Comparison of ENCODE assay signal across 9 cellular contexts in the genomic region with DNA sequence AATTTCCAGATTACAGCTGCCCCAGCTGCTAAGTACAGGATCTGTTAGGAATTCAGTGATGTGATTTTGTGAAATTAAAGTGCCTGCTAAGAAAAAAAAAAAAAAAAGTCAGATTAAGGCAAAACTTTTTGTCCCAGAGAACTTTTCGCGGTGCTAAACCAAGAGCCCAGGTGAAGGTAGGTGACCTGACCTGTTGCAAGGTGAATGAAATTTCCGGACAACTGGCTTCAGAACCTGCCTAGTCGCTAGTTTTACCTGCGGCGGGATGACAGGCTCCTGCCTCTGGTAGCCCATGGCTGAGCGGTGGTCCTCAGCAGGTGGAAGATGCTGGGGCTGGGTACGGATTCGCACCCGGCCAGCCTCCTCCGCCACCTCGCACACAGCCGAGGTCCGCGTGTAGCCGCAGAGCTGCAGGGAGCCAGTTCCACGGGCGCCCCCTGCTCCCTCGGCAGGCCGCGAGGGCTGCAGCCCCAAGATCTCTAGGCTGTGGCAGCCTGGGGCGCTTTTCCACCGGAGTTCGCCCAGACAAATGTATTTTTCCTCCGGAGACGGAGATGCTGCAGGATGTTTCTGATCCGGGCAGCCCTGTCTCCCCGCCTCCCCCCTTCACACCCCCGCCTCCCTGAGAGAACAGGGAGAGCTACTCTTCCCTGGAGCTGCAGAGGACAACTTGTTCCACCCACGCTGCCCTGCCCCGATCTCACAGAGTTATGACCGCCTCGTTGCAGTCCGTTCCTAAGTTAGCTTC. TPM values are rescaled to one million over a fixed set of nuclear protein-coding genes. Genes with fewer than 3 reads are reported as not detected.
DNase-seq lines count a peak whose midpoint lies in the region; ATAC-seq and TF ChIP-seq lines count a peak whose summit lies in the region.
"Had no signal": no experiment of that assay in that cellular context is flagged by ENCODE, and none has a peak within 500 bp of the region (broad histone marks: within the 10 kb centered on the region; RNA-seq: fewer than 3 reads in every experiment).

Gene SLC38A11 (minus strand): TSS at position 572 of the 748 bp plus-strand sequence. CDS start 278 bp downstream, at position 294.

- CTCF ChIA-PET in Panc1 (lab: Charles Lee): no interaction called here

- peak within 1 kb of the TSS; percentile 68 for H3K4me3 Mint-ChIP-seq in type B pancreatic cell

- H3K27ac ChIP-seq in Panc1 (ENCODE audit: low read length): no peak within 1 kb of the TSS

- no peak for TF ChIP-seq CTCF in Panc1 (IDR thresholded peaks at IDR 0.05)
- no peak for TF ChIP-seq CTCF in epithelial cell of esophagus (IDR thresholded peaks at IDR 0.05; ENCODE audit: insufficient read depth, low read depth, low read length, missing control alignments)
- no peak for TF ChIP-seq CTCF in mucosa of descending colon (IDR thresholded peaks at IDR 0.05)
- TF ChIP-seq CTCF in type B pancreatic cell (conservative IDR thresholded peaks at IDR 0.05): no peak

- H3K27ac Mint-ChIP-seq in type B pancreatic cell: no peak within 1 kb of the TSS

- no peaks in the 10 kb centered on the region for H3K9me3 Mint-ChIP-seq in type B pancreatic cell

- H3K36me3 ChIP-seq in Panc1 (ENCODE audit: control insufficient read depth, insufficient read depth, low read length) (no peaks in the 10 kb centered on the region), mucosa of descending colon (ENCODE audit: low read depth) (no peaks in the 10 kb centered on the region)

- ATAC-seq in Panc1 (peak; percentile 42; the same call in 1 of the 2 replicates), mucosa of descending colon (peak; percentile 82)

- DNase-seq in Panc1 (ENCODE audit: low read depth, low spot score) (no peak), epithelial cell of esophagus (ENCODE audit: low read depth) (peak; percentile 35), mucosa of descending colon (peak in 2 of 3 donors; percentile 19 to 46), type B pancreatic cell (ENCODE audit: extremely low spot score, unreplicated experiment) (no peak), D341Med (ENCODE audit: low spot score) (no peak), NCI-H446 treated with DMSO at 0.1 percent for 48 hours (lab: John Stamatoyannopoulos, UW) (no peak), middle frontal gyrus (ENCODE audit: extremely low spot score, low spot score) (no peak)
- no peak for DNase-seq in activated CD4-positive, alpha-beta T cell treated with anti-CD3 and anti-CD28 coated beads, Interleukin-2, amount 50 U/mL, for 1 hour
- DNase-seq: T-helper 9 cell had no signal

- in situ Hi-C loops in Panc1 (cut with HindIII; ENCODE audit: low pct_unique_long_range_greater_than_20kb, low sequenced_read_pairs): no loop called here

- peaks cover under 1% of the 10 kb centered on the region for H3K4me1 Mint-ChIP-seq in type B pancreatic cell (ENCODE audit: unreplicated experiment)

- H3K27me3 Mint-ChIP-seq in type B pancreatic cell: peaks cover 3% of the 10 kb centered on the region

- H3K27me3 ChIP-seq in Panc1 (ENCODE audit: control insufficient read depth, insufficient read depth, low read length): 0 out of 2 replicates have a peak, but pooled peaks cover 2% of the 10 kb centered on the region

- H3K9me3 ChIP-seq in Panc1 (ENCODE audit: control insufficient read depth, insufficient read depth, low read depth, low read length) (no peaks in the 10 kb centered on the region), mucosa of descending colon (no peaks in the 10 kb centered on the region)

- POLR2A ChIA-PET in Panc1 (lab: Charles Lee): no interaction called here

- no TSS peak for BruUV-seq in Panc1 (replicated peaks; lab: Mats Ljungman, UMichigan)

- H3K36me3 Mint-ChIP-seq in type B pancreatic cell: no peaks in the 10 kb centered on the region

- H3K4me3 ChIP-seq in Panc1 (ENCODE audit: low read depth in 2 of 2, low read length in 2 of 2) (peak within 1 kb of the TSS in 1 of 2 experiments; percentile 12; a peak in 1 of 4 replicates), epithelial cell of esophagus (ENCODE audit: low read length) (peak within 1 kb of the TSS; percentile 34), mucosa of descending colon (no peak within 1 kb of the TSS)

- intact Hi-C loops in Panc1 (cut with micrococcal nuclease; ENCODE audit: unreplicated experiment): no loop called here
- intact Hi-C loops in mucosa of descending colon (cut with DNase I, micrococcal nuclease): no loop called here

- no peaks in the 10 kb centered on the region for H3K4me1 ChIP-seq in Panc1 (ENCODE audit: control insufficient read depth, insufficient read depth, low read length)
- no peaks in the 10 kb centered on the region for H3K4me1 ChIP-seq in mucosa of descending colon (ENCODE audit: low read depth)

RNA-seq across cellular contexts. Expression of gene SLC38A11, which starts in this region (rescaled TPM):
- total RNA-seq in Panc1 (2021; ENCODE audit: unreplicated experiment): 0.46 TPM
- polyA plus RNA-seq in Panc1 (2012; ENCODE audit: insufficient read length): not detected
- total RNA-seq in mucosa of descending colon: 1 to 10 TPM; 2.1 to 8.6 (median 2.5) TPM
- total RNA-seq in type B pancreatic cell (ENCODE audit: low replicate concordance): 3.7 and 13.4 TPM in 2 replicates

Comparison
In these comparisons a context has a peak if more than half of its experiments do, and no peak if none do; other contexts are left out.
1. Peak in ATAC-seq in Panc1; RNA of the gene not detected or under 1 TPM.
2. DNase-seq: peak in epithelial cell of esophagus (single experiment) and mucosa of descending colon (2 of 3); none in Panc1 (single experiment), type B pancreatic cell (single experiment), D341Med (single experiment), activated CD4-positive, alpha-beta T cell treated with anti-CD3 and anti-CD28 coated beads, Interleukin-2, amount 50 U/mL, for 1 hour (single experiment), NCI-H446 treated with DMSO at 0.1 percent for 48 hours (single experiment) and middle frontal gyrus (single experiment).